1 cellular context compared by ENCODE assay signal in genomic region chr13:47087841-47088240, GRCh38.
TF ChIP-seq lines count a peak whose summit lies in the region.

No MANE protein-coding gene starts in this region.

TF ChIP-seq in HepG2, 621 proteins besides CTCF, POLR2A, EP300 and RAD21 (continued from another document):
- no peak for TF ChIP-seq AFF4 (CRISPR knock-in tag; IDR thresholded peaks at IDR 0.05)
TF ChIP-seq in HepG2: peak in this region for 0.
